Comparison of ENCODE assay signal across 10 cellular contexts in the genomic region with DNA sequence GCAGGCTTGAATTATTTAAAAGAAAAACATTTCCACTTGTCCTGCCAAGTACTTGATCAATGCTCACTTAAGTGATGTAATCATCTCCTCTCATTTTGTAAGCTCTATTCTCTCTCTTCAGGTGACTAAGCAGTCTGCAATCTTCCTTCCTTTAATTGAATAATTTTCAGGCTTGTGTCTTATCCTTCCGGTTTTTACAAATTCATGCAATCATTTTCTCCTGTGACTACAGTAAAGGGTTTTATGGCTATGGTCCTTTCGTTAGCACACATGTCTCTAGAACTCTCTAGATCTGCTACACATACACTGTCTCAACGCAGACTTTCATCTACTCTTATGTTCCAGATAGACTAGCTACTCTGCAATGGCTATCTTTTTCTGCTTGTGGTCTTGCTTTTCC. TPM values are rescaled to one million over a fixed set of nuclear protein-coding genes. Genes with fewer than 3 reads are reported as not detected.
DNase-seq lines count a peak whose midpoint lies in the region; ATAC-seq and TF ChIP-seq lines count a peak whose summit lies in the region.
"Had no signal": no experiment of that assay in that cellular context is flagged by ENCODE, and none has a peak within 500 bp of the region (broad histone marks: within the 10 kb centered on the region; RNA-seq: fewer than 3 reads in every experiment).

No MANE protein-coding gene starts in this region.

- H3K4me1 ChIP-seq in Loucy (ENCODE audit: insufficient read depth, low read length, poor library complexity, severe bottlenecking): no peaks in the 10 kb centered on the region

- H3K36me3 ChIP-seq in BJ (ENCODE audit: control insufficient read depth, insufficient read depth, low read length) (no peaks in the 10 kb centered on the region), Loucy (ENCODE audit: insufficient read depth, low read length) (no peaks in the 10 kb centered on the region), kidney epithelial cell (ENCODE audit: control insufficient read depth, insufficient read depth, low read length) (no peaks in the 10 kb centered on the region)

- no peak overlapping the region for H3K9ac ChIP-seq in Loucy (ENCODE audit: low read depth, low read length, poor library complexity, severe bottlenecking)

- TF ChIP-seq CTCF in BJ (IDR thresholded peaks at IDR 0.05; ENCODE audit: insufficient read depth, low read depth, low read length) (no peak), Loucy (conservative IDR thresholded peaks at IDR 0.05; ENCODE audit: low read length) (no peak), kidney epithelial cell (IDR thresholded peaks at IDR 0.05; ENCODE audit: insufficient read depth, low read length, poor library complexity, severe bottlenecking) (no peak)

- H3K4me2 ChIP-seq in Loucy (ENCODE audit: low read depth, low read length, poor library complexity, severe bottlenecking): no peak overlapping the region

- no peaks in the 10 kb centered on the region for H3K9me2 ChIP-seq in Loucy (replicated peaks; ENCODE audit: low read depth, low read length)

- no peaks in the 10 kb centered on the region for H3K27me3 ChIP-seq in BJ (ENCODE audit: control insufficient read depth, insufficient read depth, low read length)
- no peaks in the 10 kb centered on the region for H3K27me3 ChIP-seq in Loucy (ENCODE audit: insufficient read depth, low read length, poor library complexity, severe bottlenecking)
- no peaks in the 10 kb centered on the region for H3K27me3 ChIP-seq in kidney epithelial cell (ENCODE audit: control insufficient read depth, insufficient read depth, low read length)

- no peaks in the 10 kb centered on the region for H3K79me2 ChIP-seq in Loucy (ENCODE audit: insufficient read depth, low read length)

- no peaks in the 10 kb centered on the region for H3K9me3 ChIP-seq in Loucy (ENCODE audit: insufficient read depth, low read depth, low read length)

- H3F3A ChIP-seq in Loucy (ENCODE audit: low read depth): no peaks in the 10 kb centered on the region

- POLR2A ChIA-PET in BJ (lab: Charles Lee): no interaction called here

- no peak for ATAC-seq in HG03039 (IDR thresholded peaks at IDR 0.05; ENCODE audit: unreplicated experiment)

- CTCF ChIA-PET in BJ (lab: Yijun Ruan, JAX): interaction anchor here (0.8 to 1.6 kb wide), 8 partner anchors 8 to 62 kb away, joined by 3 to 7 read pairs (median 4); no protein-coding TSS in a partner anchor

- peak; percentile 54 for DNase-seq in BJ (ENCODE audit: low read depth)
- peak; percentile 50 for DNase-seq in SW480 (ENCODE audit: low spot score)
- DNase-seq in kidney epithelial cell (ENCODE audit: low read depth): peak; percentile 61
- DNase-seq in NAMALWA (ENCODE audit: low spot score): no peak
- no peak for DNase-seq in SHP77 (lab: John Stamatoyannopoulos, UW)
- DNase-seq in iPS-NIHi7 (ENCODE audit: extremely low spot score): no peak
- DNase-seq: activated CD8-positive, alpha-beta memory T cell treated with anti-CD3 and anti-CD28 coated beads, Interleukin-2, amount 50 U/mL, for 4 hours; head of caudate nucleus had no signal

- H3K4me3 ChIP-seq in BJ (ENCODE audit: low read depth, low read length) (no peak overlapping the region), Loucy (ENCODE audit: low read length, poor library complexity, severe bottlenecking) (no peak overlapping the region), kidney epithelial cell (ENCODE audit: low read depth, low read length) (no peak overlapping the region)

- H4K20me1 ChIP-seq in Loucy (ENCODE audit: insufficient read depth, low read length, poor library complexity, severe bottlenecking): no peaks in the 10 kb centered on the region

- peak overlapping the region; percentile 29; the same call in 1 of the 2 replicates for H2AFZ ChIP-seq in Loucy (ENCODE audit: low read length)

RNA-seq across cellular contexts. Expression of a gene that starts 12.5 kb away (rescaled TPM):
- 0.09 and 0.10 TPM in 2 replicates for polyA plus RNA-seq in BJ (2011; rRNA removed)
- polyA minus RNA-seq in BJ (2011; rRNA and poly(A)+ RNA removed): 0.09 and 0.15 TPM in 2 replicates
- total RNA-seq in kidney epithelial cell: not detected in 2 replicates

RNA-seq across cellular contexts. Expression of a gene that starts 55.2 kb away (rescaled TPM):
- 0.97 and 2.8 TPM in 2 replicates for polyA plus RNA-seq in BJ (2011; rRNA removed)
- polyA minus RNA-seq in BJ (2011; rRNA and poly(A)+ RNA removed): 0.82 and 5.9 TPM in 2 replicates
- total RNA-seq in kidney epithelial cell: 0.21 and 0.46 TPM in 2 replicates

Comparison
In these comparisons a context has a peak if more than half of its experiments do, and no peak if none do; other contexts are left out.
1. DNase-seq: peak in BJ (single experiment), SW480 (single experiment) and kidney epithelial cell (single experiment); none in NAMALWA (single experiment), SHP77 (0 of 2) and iPS-NIHi7 (single experiment).